Comparison of ENCODE assay signal across 20 cellular contexts in the genomic region with DNA sequence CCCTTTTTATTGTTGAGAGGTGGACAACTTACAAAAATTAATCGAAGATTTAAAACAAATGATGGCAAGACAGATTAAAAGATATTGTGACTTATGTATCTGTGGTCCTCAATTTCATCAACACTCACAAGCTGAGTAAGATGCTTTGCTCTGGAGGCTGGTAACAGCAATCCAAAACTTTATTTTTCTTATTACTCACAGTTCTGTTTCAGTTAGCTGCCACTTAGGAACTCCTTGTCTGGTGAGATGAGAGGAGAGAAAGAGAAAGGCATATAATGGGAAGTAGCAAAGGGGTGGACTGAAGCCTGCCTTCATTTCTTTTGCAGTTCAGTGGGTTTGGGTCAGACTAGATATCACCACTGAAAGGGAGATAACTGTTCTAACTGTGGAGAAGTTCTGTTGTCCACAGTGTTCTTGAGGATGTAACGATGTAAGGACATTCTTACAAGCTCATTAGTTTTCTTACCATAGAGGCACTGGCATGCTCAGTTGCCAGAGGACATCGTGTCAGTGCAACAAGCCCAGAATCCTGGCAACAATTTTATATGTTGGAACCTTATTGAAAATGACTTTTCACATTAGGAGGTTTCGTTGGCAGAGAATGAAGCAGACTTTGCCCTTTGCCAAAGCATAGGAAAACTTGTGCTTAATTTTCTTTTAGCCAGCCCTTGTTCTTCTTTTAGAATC.
DNase-seq lines count a peak whose midpoint lies in the region; ATAC-seq and TF ChIP-seq lines count a peak whose summit lies in the region.
"Had no signal": no experiment of that assay in that cellular context is flagged by ENCODE, and none has a peak within 500 bp of the region (broad histone marks: within the 10 kb centered on the region; RNA-seq: fewer than 3 reads in every experiment).

No MANE protein-coding gene starts in this region.

- TF ChIP-seq CTCF in CD4-positive, alpha-beta T cell (IDR thresholded peaks at IDR 0.05): no peak
- no peak for TF ChIP-seq CTCF in HFFc6 (IDR thresholded peaks at IDR 0.05)
- TF ChIP-seq CTCF in coronary artery (IDR thresholded peaks at IDR 0.05): no peak
- no peak for TF ChIP-seq CTCF in sigmoid colon (IDR thresholded peaks at IDR 0.05)

- TF ChIP-seq EP300 in sigmoid colon (IDR thresholded peaks at IDR 0.05): no peak

- H3K4me3 Mint-ChIP-seq in CD4-positive, alpha-beta T cell: no peak overlapping the region
- no peak overlapping the region for H3K4me3 Mint-ChIP-seq in HFFc6
- H3K4me3 Mint-ChIP-seq: activated CD4-positive, alpha-beta T cell treated with anti-CD3 and anti-CD28 coated beads, Interleukin-2, amount 10 ng/mL, durations not matched to agents 7 days and 5 days had no signal

- no peak overlapping the region for H2AK5ac ChIP-seq in mesenchymal stem cell (ENCODE audit: low read length, severe bottlenecking)

- H3K4me1 ChIP-seq in mesenchymal stem cell (ENCODE audit: control insufficient read depth, insufficient read depth, low read depth, low read length) (no peaks in the 10 kb centered on the region), sigmoid colon (no peaks in the 10 kb centered on the region)
- H3K4me1 ChIP-seq: BLaER1, SJSA1 had no signal

- H3K4me3 ChIP-seq in coronary artery (peak overlapping the region; percentile 48), mesenchymal stem cell (ENCODE audit: insufficient read depth in 1 of 2, low read depth in 1 of 2, low read length in 2 of 2) (peak overlapping the region in 1 of 2 experiments; percentile 12), sigmoid colon (no peak overlapping the region)
- H3K4me3 ChIP-seq: BLaER1, dorsolateral prefrontal cortex, psoas muscle, SJSA1 had no signal

- no peak overlapping the region for H4K91ac ChIP-seq in mesenchymal stem cell (ENCODE audit: low read length)

- H3K14ac ChIP-seq in mesenchymal stem cell (ENCODE audit: low read length in 2 of 2): no peak overlapping the region

- H3K9ac ChIP-seq in mesenchymal stem cell (ENCODE audit: low read length): peak overlapping the region; percentile 5
- H3K9ac ChIP-seq: BLaER1 had no signal

- peak overlapping the region; percentile 56 for H3K27ac Mint-ChIP-seq in CD4-positive, alpha-beta T cell
- H3K27ac Mint-ChIP-seq in HFFc6: no peak overlapping the region
- H3K27ac Mint-ChIP-seq: activated CD4-positive, alpha-beta T cell treated with anti-CD3 and anti-CD28 coated beads, Interleukin-2, amount 10 ng/mL, durations not matched to agents 7 days and 5 days had no signal

- POLR2A ChIA-PET in CD4-positive, alpha-beta T cell (lab: Charles Lee): no interaction called here

- H2BK12ac ChIP-seq in mesenchymal stem cell (ENCODE audit: low read length in 2 of 2): no peak overlapping the region

- WGBS in mesenchymal stem cell: 90% methylated on average over 3 of the region's 4 CpGs
- WGBS in sigmoid colon, 2 donors: 93% methylated on average over 4 of the region's 4 CpGs

- H3K36me3 Mint-ChIP-seq in CD4-positive, alpha-beta T cell (ENCODE audit: low read depth): peaks cover 20% of the 10 kb centered on the region
- no peaks in the 10 kb centered on the region for H3K36me3 Mint-ChIP-seq in HFFc6 (ENCODE audit: low read depth)

- no peak for DNase-seq in CD4-positive, alpha-beta T cell
- DNase-seq in HFFc6 (peak; percentile 23), coronary artery (ENCODE audit: low spot score) (no peak), mesenchymal stem cell (no peak), sigmoid colon (no peak), NOMO-1 treated with DMSO at 0.1 percent for 48 hours (lab: John Stamatoyannopoulos, UW; ENCODE audit: unreplicated experiment) (no peak), T-helper 1 cell (no peak)
- DNase-seq: activated CD4-positive, alpha-beta T cell treated with anti-CD3 and anti-CD28 coated beads, Interleukin-2, amount 10 ng/mL, durations not matched to agents 7 days and 5 days; anterior cingulate cortex; dorsolateral prefrontal cortex; hypothalamus; Kasumi-1; left colon; NCI-H1417 treated with DMSO at 0.1 percent for 48 hours; NCI-H2227 treated with DMSO at 0.1 percent for 48 hours; OCI-M1; psoas muscle had no signal

- no peak for ATAC-seq in CD4-positive, alpha-beta T cell (ENCODE audit: poor library complexity)
- no peak for ATAC-seq in GM19023 (IDR thresholded peaks at IDR 0.05; ENCODE audit: unreplicated experiment)
- ATAC-seq: left colon had no signal

- CTCF ChIA-PET in CD4-positive, alpha-beta T cell (lab: Charles Lee): no interaction called here

- no peak overlapping the region for H3K27ac ChIP-seq in CD4-positive, alpha-beta T cell (ENCODE audit: low read depth, low read length)
- peak overlapping the region; percentile 66 to 70 for H3K27ac ChIP-seq in coronary artery
- H3K27ac ChIP-seq in mesenchymal stem cell (ENCODE audit: low read length, poor library complexity, severe bottlenecking): no peak overlapping the region
- H3K27ac ChIP-seq in sigmoid colon: no peak overlapping the region
- H3K27ac ChIP-seq: BLaER1, dorsolateral prefrontal cortex, psoas muscle, SJSA1 had no signal

- TF ChIP-seq POLR2A in sigmoid colon (IDR thresholded peaks at IDR 0.05): no peak

- no peak overlapping the region for H2AFZ ChIP-seq in mesenchymal stem cell (ENCODE audit: low read depth, low read length)

- H2BK15ac ChIP-seq in mesenchymal stem cell (ENCODE audit: low read depth, poor library complexity, severe bottlenecking): no peak overlapping the region

- no peak overlapping the region for H2BK5ac ChIP-seq in mesenchymal stem cell (ENCODE audit: low read depth, low read length, poor library complexity, severe bottlenecking)

- no peaks in the 10 kb centered on the region for H3K9me3 ChIP-seq in CD4-positive, alpha-beta T cell (ENCODE audit: control insufficient read depth, low read length)
- H3K9me3 ChIP-seq in mesenchymal stem cell (ENCODE audit: control insufficient read depth, low read length) (no peaks in the 10 kb centered on the region), sigmoid colon (no peaks in the 10 kb centered on the region)
- H3K9me3 ChIP-seq: psoas muscle, SJSA1 had no signal

- H3K4me1 Mint-ChIP-seq in CD4-positive, alpha-beta T cell (ENCODE audit: low read depth): peaks cover 77% of the 10 kb centered on the region
- H3K4me1 Mint-ChIP-seq in HFFc6 (ENCODE audit: low read depth): peaks cover 18% of the 10 kb centered on the region

- no peaks in the 10 kb centered on the region for H3K27me3 ChIP-seq in CD4-positive, alpha-beta T cell (ENCODE audit: control insufficient read depth, insufficient read depth, low read length)
- H3K27me3 ChIP-seq in mesenchymal stem cell (ENCODE audit: control insufficient read depth in 1 of 2, insufficient read depth in 1 of 2, low read length in 2 of 2) (no peaks in the 10 kb centered on the region), sigmoid colon (no peaks in the 10 kb centered on the region)
- H3K27me3 ChIP-seq: BLaER1, dorsolateral prefrontal cortex, SJSA1 had no signal

- no peak overlapping the region for H2BK120ac ChIP-seq in mesenchymal stem cell (ENCODE audit: low read depth, low read length)

- H3K27me3 Mint-ChIP-seq in CD4-positive, alpha-beta T cell: no peaks in the 10 kb centered on the region
- peaks cover 2% of the 10 kb centered on the region for H3K27me3 Mint-ChIP-seq in HFFc6 (ENCODE audit: insufficient read depth)
- H3K27me3 Mint-ChIP-seq: activated CD4-positive, alpha-beta T cell treated with anti-CD3 and anti-CD28 coated beads, Interleukin-2, amount 10 ng/mL, durations not matched to agents 7 days and 5 days had no signal

- no peak overlapping the region for H3K4ac ChIP-seq in mesenchymal stem cell (ENCODE audit: low read depth in 1 of 2, low read length in 2 of 2)

- no peak overlapping the region for H3K18ac ChIP-seq in mesenchymal stem cell (ENCODE audit: low read depth in 1 of 2, low read length in 2 of 2)

- no peaks in the 10 kb centered on the region for H3K79me1 ChIP-seq in mesenchymal stem cell (replicated peaks; ENCODE audit: low read length, poor library complexity, severe bottlenecking)

- no peak overlapping the region for H3K23ac ChIP-seq in mesenchymal stem cell (ENCODE audit: low read length in 2 of 2)

- intact Hi-C loops in CD4-positive, alpha-beta T cell (cut with DNase I, micrococcal nuclease): no loop called here
- intact Hi-C loops in sigmoid colon (cut with DNase I): no loop called here

- no peak overlapping the region for H4K8ac ChIP-seq in mesenchymal stem cell (ENCODE audit: low read length)

- no peaks in the 10 kb centered on the region for H3K36me3 ChIP-seq in mesenchymal stem cell (ENCODE audit: control insufficient read depth in 1 of 2, insufficient read depth in 2 of 2, low read depth in 1 of 2, low read length in 2 of 2)
- no peaks in the 10 kb centered on the region for H3K36me3 ChIP-seq in sigmoid colon
- H3K36me3 ChIP-seq: BLaER1, SJSA1 had no signal

- no peaks in the 10 kb centered on the region for H3K9me3 Mint-ChIP-seq in CD4-positive, alpha-beta T cell
- no peaks in the 10 kb centered on the region for H3K9me3 Mint-ChIP-seq in HFFc6

- no peak overlapping the region for H3K4me2 ChIP-seq in mesenchymal stem cell (ENCODE audit: low read length, poor library complexity, severe bottlenecking)
- H3K4me2 ChIP-seq: BLaER1 had no signal

Comparison
In these comparisons a context has a peak if more than half of its experiments do, and no peak if none do; other contexts are left out.
1. H3K27ac ChIP-seq: peak in coronary artery (2 of 2); none in CD4-positive, alpha-beta T cell (single experiment), mesenchymal stem cell (single experiment) and sigmoid colon (0 of 4).